8 cellular contexts compared by ENCODE assay signal in genomic region chr5:36944607-36945225, GRCh38.
DNase-seq lines count a peak whose midpoint lies in the region; ATAC-seq and TF ChIP-seq lines count a peak whose summit lies in the region.

No MANE protein-coding gene starts in this region.

- ATAC-seq in HG03457 (IDR thresholded peaks at IDR 0.05; ENCODE audit: unreplicated experiment) (no peak), GM19467 (IDR thresholded peaks at IDR 0.05; ENCODE audit: unreplicated experiment) (no peak)

- intact Hi-C loops in thyroid gland (cut with DNase I): no loop called here
- intact Hi-C loops in activated T-helper 1 cell treated with anti-CD3 and anti-CD28 coated beads, Interleukin-12 subunit alpha, Interleukin-12 subunit beta, Interleukin-2, Interleukin-4 antibody, amounts not matched to agents 30 ng/mL and 10 ng/mL and 1 ng/mL, durations not matched to agents 14 hours and 24 hours and 36 hours (cut with micrococcal nuclease): loop anchor here (1.0 to 2.0 kb wide), 3 partner anchors 66 to 216 kb away; no protein-coding TSS in a partner anchor

- H3K36me3 ChIP-seq in thyroid gland: no peaks in the 10 kb centered on the region

- peaks cover 5% of the 10 kb centered on the region for H3K4me1 Mint-ChIP-seq in activated T-helper 1 cell treated with anti-CD3 and anti-CD28 coated beads, Interleukin-12 subunit alpha, Interleukin-12 subunit beta, Interleukin-2, Interleukin-4 antibody, amounts not matched to agents 30 ng/mL and 10 ng/mL and 1 ng/mL, durations not matched to agents 14 hours and 24 hours and 36 hours (ENCODE audit: low read depth)

- no peaks in the 10 kb centered on the region for H3K9me3 Mint-ChIP-seq in activated T-helper 1 cell treated with anti-CD3 and anti-CD28 coated beads, Interleukin-12 subunit alpha, Interleukin-12 subunit beta, Interleukin-2, Interleukin-4 antibody, amounts not matched to agents 30 ng/mL and 10 ng/mL and 1 ng/mL, durations not matched to agents 14 hours and 24 hours and 36 hours

- TF ChIP-seq CTCF in LNCAP (IDR thresholded peaks at IDR 0.05): peak; percentile 69
- TF ChIP-seq CTCF in thyroid gland (IDR thresholded peaks at IDR 0.05): peak; percentile 8 to 62 (median 44)

- H3K36me3 Mint-ChIP-seq in activated T-helper 1 cell treated with anti-CD3 and anti-CD28 coated beads, Interleukin-12 subunit alpha, Interleukin-12 subunit beta, Interleukin-2, Interleukin-4 antibody, amounts not matched to agents 30 ng/mL and 10 ng/mL and 1 ng/mL, durations not matched to agents 14 hours and 24 hours and 36 hours (ENCODE audit: low read depth): no peaks in the 10 kb centered on the region

- no peak for TF ChIP-seq POLR2A in thyroid gland (IDR thresholded peaks at IDR 0.05)

- no peak overlapping the region for H3K27ac ChIP-seq in thyroid gland

- no peaks in the 10 kb centered on the region for H3K27me3 Mint-ChIP-seq in activated T-helper 1 cell treated with anti-CD3 and anti-CD28 coated beads, Interleukin-12 subunit alpha, Interleukin-12 subunit beta, Interleukin-2, Interleukin-4 antibody, amounts not matched to agents 30 ng/mL and 10 ng/mL and 1 ng/mL, durations not matched to agents 14 hours and 24 hours and 36 hours (ENCODE audit: insufficient read depth)

- H3K27me3 ChIP-seq in thyroid gland: no peaks in the 10 kb centered on the region

- 71 to 72% methylated on average over 4 of the region's 4 CpGs for WGBS in thyroid gland, 2 donors

- peak; percentile 63 for DNase-seq in EH (ENCODE audit: low read depth)
- peak; percentile 82 for DNase-seq in SK-MEL-5 (ENCODE audit: low read depth, low spot score)
- DNase-seq in globus pallidus (ENCODE audit: low spot score): peak; percentile 67
- DNase-seq in thyroid gland: no peak
- no peak for DNase-seq in activated T-helper 1 cell treated with anti-CD3 and anti-CD28 coated beads, Interleukin-12 subunit alpha, Interleukin-12 subunit beta, Interleukin-2, Interleukin-4 antibody, amounts not matched to agents 30 ng/mL and 10 ng/mL and 1 ng/mL, durations not matched to agents 14 hours and 24 hours and 36 hours (ENCODE audit: low spot score)

- peaks cover 12 to 24% of the 10 kb centered on the region in 2 donors for H3K4me1 ChIP-seq in thyroid gland

- in situ Hi-C loops in SK-MEL-5 (cut with HindIII; ENCODE audit: low pct_unique_long_range_greater_than_20kb, low sequenced_read_pairs): no loop called here

- no peak overlapping the region for H3K27ac Mint-ChIP-seq in activated T-helper 1 cell treated with anti-CD3 and anti-CD28 coated beads, Interleukin-12 subunit alpha, Interleukin-12 subunit beta, Interleukin-2, Interleukin-4 antibody, amounts not matched to agents 30 ng/mL and 10 ng/mL and 1 ng/mL, durations not matched to agents 14 hours and 24 hours and 36 hours

- no peak overlapping the region for H3K4me3 Mint-ChIP-seq in activated T-helper 1 cell treated with anti-CD3 and anti-CD28 coated beads, Interleukin-12 subunit alpha, Interleukin-12 subunit beta, Interleukin-2, Interleukin-4 antibody, amounts not matched to agents 30 ng/mL and 10 ng/mL and 1 ng/mL, durations not matched to agents 14 hours and 24 hours and 36 hours

- H3K9me3 ChIP-seq in thyroid gland: no peaks in the 10 kb centered on the region

- no peak overlapping the region for H3K4me3 ChIP-seq in thyroid gland (replicated peaks in 1 of 3)

Comparison
In these comparisons a context has a peak if more than half of its experiments do, and no peak if none do; other contexts are left out.
1. DNase-seq: peak in EH (single experiment), SK-MEL-5 (single experiment) and globus pallidus (single experiment); none in thyroid gland (0 of 2) and activated T-helper 1 cell treated with anti-CD3 and anti-CD28 coated beads, Interleukin-12 subunit alpha, Interleukin-12 subunit beta, Interleukin-2, Interleukin-4 antibody, amounts not matched to agents 30 ng/mL and 10 ng/mL and 1 ng/mL, durations not matched to agents 14 hours and 24 hours and 36 hours (single experiment).